15 cellular contexts compared by ENCODE assay signal in genomic region chr6:111579816-111580215, GRCh38.
"Had no signal": no experiment of that assay in that cellular context is flagged by ENCODE, and none has a peak within 500 bp of the region (broad histone marks: within the 10 kb centered on the region; RNA-seq: fewer than 3 reads in every experiment).

No MANE protein-coding gene starts in this region.

- H3K27me3 ChIP-seq: adrenal gland, dorsolateral prefrontal cortex had no signal

- H3K9me3 ChIP-seq: adrenal gland, thoracic aorta had no signal

- H3K36me3 Mint-ChIP-seq: natural killer cell treated with Interleukin-12 subunit alpha and Interleukin-12 subunit beta and Interleukin-15 and Interleukin-18, amount 100 ng/mL, for 72 hours had no signal

- H3K36me3 ChIP-seq: thoracic aorta had no signal

- H3K4me3 Mint-ChIP-seq: activated naive CD4-positive, alpha-beta T cell treated with anti-CD3 and anti-CD28 coated beads for 36 hours; endodermal cell; natural killer cell treated with Interleukin-12 subunit alpha and Interleukin-12 subunit beta and Interleukin-15 and Interleukin-18, amount 100 ng/mL, for 72 hours had no signal

- H3K4me1 Mint-ChIP-seq: endodermal cell had no signal

- H3K9me3 Mint-ChIP-seq: activated naive CD4-positive, alpha-beta T cell treated with anti-CD3 and anti-CD28 coated beads for 36 hours; endodermal cell; natural killer cell treated with Interleukin-12 subunit alpha and Interleukin-12 subunit beta and Interleukin-15 and Interleukin-18, amount 100 ng/mL, for 72 hours had no signal

- H3K27ac Mint-ChIP-seq: activated naive CD4-positive, alpha-beta T cell treated with anti-CD3 and anti-CD28 coated beads for 36 hours; endodermal cell; natural killer cell treated with Interleukin-12 subunit alpha and Interleukin-12 subunit beta and Interleukin-15 and Interleukin-18, amount 100 ng/mL, for 72 hours had no signal

- H3K27ac ChIP-seq: adrenal gland had no signal

- H3K27me3 Mint-ChIP-seq: natural killer cell treated with Interleukin-12 subunit alpha and Interleukin-12 subunit beta and Interleukin-15 and Interleukin-18, amount 100 ng/mL, for 72 hours had no signal

- DNase-seq: activated CD4-positive, alpha-beta T cell treated with anti-CD3 and anti-CD28 coated beads for 1 hour; activated CD4-positive, alpha-beta T cell treated with anti-CD3 and anti-CD28 coated beads, Interleukin-2, amount 50 U/mL, for 4 hours; activated naive CD4-positive, alpha-beta T cell treated with anti-CD3 and anti-CD28 coated beads for 36 hours; activated T-cell treated with anti-CD3 and anti-CD28 coated beads for 4 hours; adrenal gland; dorsolateral prefrontal cortex; endodermal cell; hypothalamus; kidney; left ventricle myocardium superior; stimulated activated CD4-positive, alpha-beta T cell treated with anti-CD3 and anti-CD28 coated beads, Interleukin-15, amount 100 ng/mL, for 24 hours; stimulated activated CD4-positive, alpha-beta T cell treated with anti-CD3 and anti-CD28 coated beads, Interleukin-4, amount 100 ng/mL, for 24 hours; stimulated activated naive CD8-positive, alpha-beta T cell treated with anti-CD3 and anti-CD28 coated beads, Interleukin-15, Interleukin-2, amounts not matched to agents 100 U/mL and 50 U/mL, for 24 hours had no signal

- H3K4me3 ChIP-seq: adrenal gland, dorsolateral prefrontal cortex, thoracic aorta had no signal
